In genomic region chr3:10309736-10310135, GRCh38 we compare ENCODE assay signal across 23 cellular contexts. TPM values are rescaled to one million over a fixed set of nuclear protein-coding genes. Genes with fewer than 3 reads are reported as not detected.
DNase-seq lines count a peak whose midpoint lies in the region; ATAC-seq and TF ChIP-seq lines count a peak whose summit lies in the region.
"Had no signal": no experiment of that assay in that cellular context is flagged by ENCODE, and none has a peak within 500 bp of the region (broad histone marks: within the 10 kb centered on the region; RNA-seq: fewer than 3 reads in every experiment).

No MANE protein-coding gene starts in this region.

- H3K4me3 Mint-ChIP-seq in natural killer cell treated with Interleukin-12 subunit alpha and Interleukin-12 subunit beta and Interleukin-15 and Interleukin-18, amount 100 ng/mL, for 72 hours, result no peak overlapping the region
- H3K4me3 Mint-ChIP-seq in natural killer cell, result no peak overlapping the region
- no peak overlapping the region for H3K4me3 Mint-ChIP-seq in stimulated activated naive CD8-positive, alpha-beta T cell treated with anti-CD3 and anti-CD28 coated beads, Interleukin-15, amount 100 ng/mL, for 72 hours
- H3K4me3 Mint-ChIP-seq in osteocyte (ENCODE audit: unreplicated experiment), result no peak overlapping the region
- H3K4me3 Mint-ChIP-seq: brain, T-cell had no signal

- no peaks in the 10 kb centered on the region for H3K27me3 Mint-ChIP-seq in natural killer cell treated with Interleukin-12 subunit alpha and Interleukin-12 subunit beta and Interleukin-15 and Interleukin-18, amount 100 ng/mL, for 72 hours
- H3K27me3 Mint-ChIP-seq in natural killer cell (ENCODE audit: low read depth in 2 of 2) (no peaks in the 10 kb centered on the region), osteocyte (ENCODE audit: unreplicated experiment) (no peaks in the 10 kb centered on the region)
- no peaks in the 10 kb centered on the region for H3K27me3 Mint-ChIP-seq in stimulated activated naive CD8-positive, alpha-beta T cell treated with anti-CD3 and anti-CD28 coated beads, Interleukin-15, amount 100 ng/mL, for 72 hours
- H3K27me3 Mint-ChIP-seq: brain, T-cell had no signal

- 0 out of 2 replicates have a peak overlapping the region, but pooled peaks have one; percentile 25 for H3K27ac ChIP-seq in SK-N-MC
- H3K27ac ChIP-seq: esophagus muscularis mucosa, KMS-11, ovary, skin epidermis, VCaP had no signal

- no peak for DNase-seq in natural killer cell treated with Interleukin-12 subunit alpha and Interleukin-12 subunit beta and Interleukin-15 and Interleukin-18, amount 100 ng/mL, for 72 hours (ENCODE audit: low spot score)
- DNase-seq in natural killer cell (no peak), SK-N-MC (ENCODE audit: low read depth, low spot score) (no peak), iris pigment epithelial cell (ENCODE audit: low read depth) (peak; percentile 47), DMS53 (lab: John Stamatoyannopoulos, UW) (no peak), osteocyte (ENCODE audit: extremely low spot score, unreplicated experiment) (no peak)
- no peak for DNase-seq in stimulated activated naive CD8-positive, alpha-beta T cell treated with anti-CD3 and anti-CD28 coated beads, Interleukin-15, amount 100 ng/mL, for 72 hours
- no peak for DNase-seq in stimulated activated CD4-positive, alpha-beta T cell treated with anti-CD3 and anti-CD28 coated beads, Interleukin-12 subunit alpha, Interleukin-12 subunit beta, amount 100 ng/mL, for 4 hours
- DNase-seq: dorsolateral prefrontal cortex, heart left ventricle, NCI-H1092, NCI-H2081, ovary, RPMI8226, T-cell, trophoblast cell had no signal

- TF ChIP-seq CTCF in natural killer cell (IDR thresholded peaks at IDR 0.05) (no peak), osteocyte (IDR thresholded peaks at IDR 0.05) (no peak)

- intact Hi-C loops in natural killer cell (cut with micrococcal nuclease), result no loop called here

- peaks cover 14 to 22% of the 10 kb centered on the region in 2 donors for H3K4me1 Mint-ChIP-seq in natural killer cell treated with Interleukin-12 subunit alpha and Interleukin-12 subunit beta and Interleukin-15 and Interleukin-18, amount 100 ng/mL, for 72 hours (ENCODE audit: low read depth in 2 of 2)
- H3K4me1 Mint-ChIP-seq in natural killer cell (peaks cover 0 to 7% of the 10 kb centered on the region in 2 donors), osteocyte (ENCODE audit: unreplicated experiment) (peaks cover 3% of the 10 kb centered on the region)
- H3K4me1 Mint-ChIP-seq in stimulated activated naive CD8-positive, alpha-beta T cell treated with anti-CD3 and anti-CD28 coated beads, Interleukin-15, amount 100 ng/mL, for 72 hours, result no peaks in the 10 kb centered on the region
- H3K4me1 Mint-ChIP-seq: brain had no signal

- H3K9ac ChIP-seq in SK-N-MC (ENCODE audit: insufficient read length), result no peak overlapping the region
- H3K9ac ChIP-seq: KMS-11 had no signal

- no peak for ATAC-seq in natural killer cell treated with Interleukin-12 subunit alpha and Interleukin-12 subunit beta and Interleukin-15 and Interleukin-18, amount 100 ng/mL, for 72 hours
- ATAC-seq in natural killer cell, result no peak
- no peak for ATAC-seq in stimulated activated naive CD8-positive, alpha-beta T cell treated with anti-CD3 and anti-CD28 coated beads, Interleukin-15, amount 100 ng/mL, for 72 hours
- ATAC-seq: T-cell had no signal

- peaks cover 37% of the 10 kb centered on the region for H3K36me3 Mint-ChIP-seq in natural killer cell treated with Interleukin-12 subunit alpha and Interleukin-12 subunit beta and Interleukin-15 and Interleukin-18, amount 100 ng/mL, for 72 hours
- H3K36me3 Mint-ChIP-seq in natural killer cell (peaks cover 6% of the 10 kb centered on the region), osteocyte (ENCODE audit: unreplicated experiment) (peaks cover 68% of the 10 kb centered on the region)

- no peaks in the 10 kb centered on the region for H3K9me3 ChIP-seq in SK-N-MC (ENCODE audit: low read depth, low read length)
- H3K9me3 ChIP-seq: esophagus muscularis mucosa, heart left ventricle, ovary had no signal

- H3K36me3 ChIP-seq in SK-N-MC (ENCODE audit: insufficient read depth, low read length), result peaks cover 4% of the 10 kb centered on the region; the same call in 1 of the 2 replicates
- H3K36me3 ChIP-seq: ovary had no signal

- peak overlapping the region; percentile 0 to 9 for H3K27ac Mint-ChIP-seq in natural killer cell treated with Interleukin-12 subunit alpha and Interleukin-12 subunit beta and Interleukin-15 and Interleukin-18, amount 100 ng/mL, for 72 hours
- H3K27ac Mint-ChIP-seq in natural killer cell (peak overlapping the region in 1 of 2 donors; percentile 35), osteocyte (ENCODE audit: unreplicated experiment) (no peak overlapping the region)
- peak overlapping the region; percentile 9 for H3K27ac Mint-ChIP-seq in stimulated activated naive CD8-positive, alpha-beta T cell treated with anti-CD3 and anti-CD28 coated beads, Interleukin-15, amount 100 ng/mL, for 72 hours
- H3K27ac Mint-ChIP-seq: T-cell had no signal

- no peak overlapping the region for H3K4me3 ChIP-seq in SK-N-MC
- H3K4me3 ChIP-seq: dorsolateral prefrontal cortex, esophagus muscularis mucosa, heart left ventricle, ovary, skin epidermis had no signal

- no peaks in the 10 kb centered on the region for H3K9me3 Mint-ChIP-seq in natural killer cell treated with Interleukin-12 subunit alpha and Interleukin-12 subunit beta and Interleukin-15 and Interleukin-18, amount 100 ng/mL, for 72 hours
- H3K9me3 Mint-ChIP-seq in natural killer cell (no peaks in the 10 kb centered on the region), osteocyte (ENCODE audit: unreplicated experiment) (no peaks in the 10 kb centered on the region)
- H3K9me3 Mint-ChIP-seq in stimulated activated naive CD8-positive, alpha-beta T cell treated with anti-CD3 and anti-CD28 coated beads, Interleukin-15, amount 100 ng/mL, for 72 hours, result no peaks in the 10 kb centered on the region
- H3K9me3 Mint-ChIP-seq: brain, T-cell had no signal

RNA-seq across cellular contexts. Expression of gene SEC13, which starts 11.2 kb away (rescaled TPM):
- 100 to 1,000 TPM; 125 to 148 TPM for total RNA-seq in natural killer cell treated with Interleukin-12 subunit alpha and Interleukin-12 subunit beta and Interleukin-15 and Interleukin-18, amount 100 ng/mL, for 72 hours
- total RNA-seq in natural killer cell (100 to 1,000 TPM in 1 of 3 donors, 10 to 100 TPM in 2; 88.6 to 105 (median 99.3) TPM), osteocyte (157 and 161 TPM in 2 replicates)

RNA-seq across cellular contexts. Expression of gene GHRL, which starts 17.0 kb away (rescaled TPM):
- total RNA-seq in natural killer cell treated with Interleukin-12 subunit alpha and Interleukin-12 subunit beta and Interleukin-15 and Interleukin-18, amount 100 ng/mL, for 72 hours, result under 1 TPM; 0.69 to 0.78 TPM
- total RNA-seq in natural killer cell (1 to 10 TPM; 1.4 to 2.6 (median 1.5) TPM), osteocyte (0.59 and 0.91 TPM in 2 replicates)
- total RNA-seq: kidney epithelial cell, NCI-H460 had no signal
